In genomic region chr11:63834532-63835155, GRCh38 we compare ENCODE assay signal across 1 cellular context.
TF ChIP-seq lines count a peak whose summit lies in the region.

No MANE protein-coding gene starts in this region.

TF ChIP-seq in HepG2, 621 proteins besides CTCF, POLR2A, EP300 and RAD21 (continued from another document):
- TF ChIP-seq, protein P1, sequence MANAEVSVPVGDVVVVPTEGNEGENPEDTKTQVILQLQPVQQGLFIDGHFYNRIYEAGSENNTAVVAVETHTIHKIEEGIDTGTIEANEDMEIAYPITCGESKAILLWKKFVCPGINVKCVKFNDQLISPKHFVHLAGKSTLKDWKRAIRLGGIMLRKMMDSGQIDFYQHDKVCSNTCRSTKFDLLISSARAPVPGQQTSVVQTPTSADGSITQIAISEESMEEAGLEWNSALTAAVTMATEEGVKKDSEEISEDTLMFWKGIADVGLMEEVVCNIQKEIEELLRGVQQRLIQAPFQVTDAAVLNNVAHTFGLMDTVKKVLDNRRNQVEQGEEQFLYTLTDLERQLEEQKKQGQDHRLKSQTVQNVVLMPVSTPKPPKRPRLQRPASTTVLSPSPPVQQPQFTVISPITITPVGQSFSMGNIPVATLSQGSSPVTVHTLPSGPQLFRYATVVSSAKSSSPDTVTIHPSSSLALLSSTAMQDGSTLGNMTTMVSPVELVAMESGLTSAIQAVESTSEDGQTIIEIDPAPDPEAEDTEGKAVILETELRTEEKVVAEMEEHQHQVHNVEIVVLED (CRISPR knock-in tag; IDR thresholded peaks at IDR 0.05; ENCODE audit: borderline replicate concordance): no peak
- TF ChIP-seq SKI (IDR thresholded peaks at IDR 0.05; ENCODE audit: partially characterized antibody) (no peak), ZNF317 (CRISPR knock-in tag; IDR thresholded peaks at IDR 0.05) (no peak), ZNF552 (CRISPR knock-in tag; IDR thresholded peaks at IDR 0.05; ENCODE audit: borderline replicate concordance) (no peak), NR2F1 (CRISPR knock-in tag; IDR thresholded peaks at IDR 0.05) (peak in 1 of 2 experiments; percentile 82; a peak in 2 of 4 replicates), ZNF383 (CRISPR knock-in tag; IDR thresholded peaks at IDR 0.05; ENCODE audit: borderline replicate concordance) (no peak), PHB2 (IDR thresholded peaks at IDR 0.05; ENCODE audit: partially characterized antibody) (no peak), PBX2 (CRISPR knock-in tag; IDR thresholded peaks at IDR 0.05) (no peak), PAF1 (CRISPR knock-in tag; IDR thresholded peaks at IDR 0.05) (no peak), SPEN (CRISPR knock-in tag; IDR thresholded peaks at IDR 0.05; ENCODE audit: low read depth) (no peak), ZNF792 (CRISPR knock-in tag; IDR thresholded peaks at IDR 0.05) (no peak), ZNF468 (CRISPR knock-in tag; IDR thresholded peaks at IDR 0.05) (no peak)
- TF ChIP-seq, protein P2, sequence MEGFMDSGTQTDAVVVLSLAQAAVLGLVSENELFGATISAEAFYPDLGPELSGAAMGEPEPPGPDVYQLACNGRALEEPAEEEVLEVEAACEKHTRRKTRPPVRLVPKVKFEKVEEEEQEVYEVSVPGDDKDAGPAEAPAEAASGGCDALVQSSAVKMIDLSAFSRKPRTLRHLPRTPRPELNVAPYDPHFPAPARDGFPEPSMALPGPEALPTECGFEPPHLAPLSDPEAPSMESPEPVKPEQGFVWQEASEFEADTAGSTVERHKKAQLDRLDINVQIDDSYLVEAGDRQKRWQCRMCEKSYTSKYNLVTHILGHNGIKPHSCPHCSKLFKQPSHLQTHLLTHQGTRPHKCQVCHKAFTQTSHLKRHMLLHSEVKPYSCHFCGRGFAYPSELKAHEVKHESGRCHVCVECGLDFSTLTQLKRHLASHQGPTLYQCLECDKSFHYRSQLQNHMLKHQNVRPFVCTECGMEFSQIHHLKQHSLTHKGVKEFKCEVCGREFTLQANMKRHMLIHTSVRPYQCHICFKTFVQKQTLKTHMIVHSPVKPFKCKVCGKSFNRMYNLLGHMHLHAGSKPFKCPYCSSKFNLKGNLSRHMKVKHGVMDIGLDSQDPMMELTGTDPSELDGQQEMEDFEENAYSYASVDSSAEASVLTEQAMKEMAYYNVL (CRISPR knock-in tag; IDR thresholded peaks at IDR 0.05; ENCODE audit: borderline replicate concordance): no peak
TF ChIP-seq in HepG2: peak in this region for 11.
